ENCODE assay signal across 18 cellular contexts in the genomic region with DNA sequence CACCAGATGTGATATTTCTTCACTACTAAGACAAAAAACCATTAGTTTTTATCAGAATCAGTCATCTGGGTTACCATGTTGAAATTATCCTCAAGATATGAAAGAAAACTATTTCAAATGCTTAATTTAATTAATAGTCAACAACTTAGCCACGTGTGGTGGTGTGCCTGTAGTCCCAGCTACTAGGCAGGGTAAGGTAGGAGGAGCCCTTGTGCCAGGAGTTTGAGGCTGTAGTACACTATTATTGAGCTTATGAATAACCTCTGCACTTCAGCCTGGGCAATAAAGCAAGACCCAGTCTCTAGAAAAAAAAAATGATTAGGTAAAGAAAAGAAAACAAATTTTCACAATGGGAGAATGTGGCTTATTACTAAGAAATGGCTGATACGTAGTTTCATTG. TPM values are rescaled to one million over a fixed set of nuclear protein-coding genes. Genes with fewer than 3 reads are reported as not detected.
A peak's percentile ranks its signal among the peaks of the same experiment; 100 is the strongest.
DNase-seq lines count a peak whose midpoint lies in the region; ATAC-seq, FAIRE-seq and TF ChIP-seq lines count a peak whose summit lies in the region.
"Had no signal": no experiment of that assay in that cellular context is flagged by ENCODE, and none has a peak within 500 bp of the region (broad histone marks: within the 10 kb centered on the region; RNA-seq: fewer than 3 reads in every experiment).

No MANE protein-coding gene starts in this region.

- peak; percentile 56; the same call in 2 of the 3 replicates for ATAC-seq in K562
- ATAC-seq: GM23338, HCT116 had no signal

- POLR2A ChIA-PET in K562 (lab: Yijun Ruan, JAX): no interaction called here
- POLR2A ChIA-PET in activated CD4-positive, alpha-beta T cell treated with anti-CD3 and anti-CD28 coated beads, Interleukin-2, amount 10 ng/mL, durations not matched to agents 7 days and 5 days (lab: Charles Lee): no interaction called here

- intact Hi-C loops in K562 (cut with micrococcal nuclease): loop anchor here (5.0 to 10.0 kb wide), 2 partner anchors 262 to 494 kb away; no protein-coding TSS in a partner anchor

- CTCF ChIA-PET in K562 (lab: Yijun Ruan, JAX; ENCODE audit: low intra/inter-chr PET ratio): interaction anchor here (4.1 kb wide), 1 partner anchor 601 kb away, joined by 62 read pairs; no protein-coding TSS in a partner anchor
- CTCF ChIA-PET in activated CD4-positive, alpha-beta T cell treated with anti-CD3 and anti-CD28 coated beads, Interleukin-2, amount 10 ng/mL, durations not matched to agents 7 days and 5 days (lab: Charles Lee): no interaction called here

- TF ChIP-seq CTCF in K562 (IDR thresholded peaks at IDR 0.05 in 2 of 3, conservative IDR thresholded peaks at IDR 0.05 in 1 of 3; ENCODE audit: insufficient read depth in 2 of 3, low read depth in 1 of 3, low read length in 3 of 3) (no peak), endodermal cell (conservative IDR thresholded peaks at IDR 0.05) (no peak)

- H3K27ac ChIP-seq in SK-N-MC (peak overlapping the region; percentile 55; the same call in 1 of the 2 replicates), K562 (ENCODE audit: extremely low read depth, low read depth, low read length) (no peak overlapping the region), endodermal cell (ENCODE audit: low read depth, low read length) (no peak overlapping the region)

- TF ChIP-seq RAD21 in K562 (CRISPR knock-in tag; conservative IDR thresholded peaks at IDR 0.05 in 1 of 2, IDR thresholded peaks at IDR 0.05 in 1 of 2): no peak

- in situ Hi-C loops in K562 (cut with MboI): loop anchor here (10.0 kb wide), 1 partner anchor 264 kb away; no protein-coding TSS in a partner anchor

- H3K4me1 Mint-ChIP-seq in endodermal cell: no peaks in the 10 kb centered on the region
- H3K4me1 Mint-ChIP-seq in activated CD4-positive, alpha-beta T cell treated with anti-CD3 and anti-CD28 coated beads, Interleukin-2, amount 10 ng/mL, durations not matched to agents 7 days and 5 days: peaks cover 26% of the 10 kb centered on the region
- H3K4me1 Mint-ChIP-seq: GM23338 had no signal

- H3K4me3 ChIP-seq in SK-N-MC (no peak overlapping the region), K562 (no peak overlapping the region), endodermal cell (ENCODE audit: low read length) (no peak overlapping the region)
- H3K4me3 ChIP-seq: GM23338 had no signal

- peaks cover 64% of the 10 kb centered on the region for H3K36me3 ChIP-seq in SK-N-MC (ENCODE audit: insufficient read depth, low read length)
- peaks cover 63% of the 10 kb centered on the region; the same call in 1 of the 3 replicates for H3K36me3 ChIP-seq in K562 (ENCODE audit: control insufficient read depth, insufficient read depth, low read length)
- H3K36me3 ChIP-seq in endodermal cell (ENCODE audit: control insufficient read depth, insufficient read depth, low read length): peaks cover 58% of the 10 kb centered on the region

- H3K9ac ChIP-seq in SK-N-MC (ENCODE audit: insufficient read length) (no peak overlapping the region), K562 (ENCODE audit: insufficient read depth in 1 of 2, low read depth in 2 of 2, low read length in 2 of 2) (no peak overlapping the region), endodermal cell (ENCODE audit: extremely low read depth, low read length, poor library complexity, severe bottlenecking) (no peak overlapping the region)

- no peaks in the 10 kb centered on the region for H3K27me3 Mint-ChIP-seq in endodermal cell (ENCODE audit: insufficient read depth)
- H3K27me3 Mint-ChIP-seq in activated CD4-positive, alpha-beta T cell treated with anti-CD3 and anti-CD28 coated beads, Interleukin-2, amount 10 ng/mL, durations not matched to agents 7 days and 5 days: no peaks in the 10 kb centered on the region
- H3K27me3 Mint-ChIP-seq: CD4-positive, alpha-beta memory T cell had no signal

- WGBS in K562 (ENCODE audit: insufficient coverage, low coverage, missing lambda C conversion rate): 67% methylated on average over 2 of the region's 2 CpGs
- WGBS in endodermal cell (ENCODE audit: insufficient coverage in 1 of 2, insufficient read length in 1 of 2), 2 experiments: 71 to 80% methylated on average over 1 of the region's 2 CpGs

- H3K9me3 ChIP-seq in SK-N-MC (ENCODE audit: low read depth, low read length) (no peaks in the 10 kb centered on the region), K562 (replicated peaks; ENCODE audit: control insufficient read depth, insufficient read depth, low read depth, low read length) (no peaks in the 10 kb centered on the region), endodermal cell (ENCODE audit: control insufficient read depth, low read length) (no peaks in the 10 kb centered on the region)

- no peaks in the 10 kb centered on the region for H3K79me2 ChIP-seq in K562 (ENCODE audit: control insufficient read depth, insufficient read depth, low read length)

- H3K4me1 ChIP-seq in K562 (replicated peaks in 1 of 2; ENCODE audit: control insufficient read depth in 2 of 2, insufficient read depth in 2 of 2, low read length in 2 of 2) (no peaks in the 10 kb centered on the region), endodermal cell (ENCODE audit: control insufficient read depth, insufficient read depth, low read length) (no peaks in the 10 kb centered on the region)

- no peaks in the 10 kb centered on the region for H4K20me1 ChIP-seq in K562 (replicated peaks; ENCODE audit: control insufficient read depth, insufficient read depth, low read length)

- H2AFZ ChIP-seq in K562 (ENCODE audit: low read depth, low read length): no peak overlapping the region
- H2AFZ ChIP-seq: GM23338 had no signal

- no peaks in the 10 kb centered on the region for H3K9me1 ChIP-seq in K562 (ENCODE audit: control insufficient read depth, insufficient read depth, low read length)

- DNase-seq in NCI-H82 (lab: John Stamatoyannopoulos, UW) (peak; percentile 6), NCI-H82 treated with DMSO at 0.1 percent for 48 hours (lab: John Stamatoyannopoulos, UW; ENCODE audit: unreplicated experiment) (no peak), SK-N-MC (ENCODE audit: low read depth, low spot score) (no peak), K562 (ENCODE audit: extremely low read depth in 1 of 4, low spot score in 3 of 4) (no peak), endodermal cell (no peak)
- no peak for DNase-seq in activated CD4-positive, alpha-beta T cell treated with anti-CD3 and anti-CD28 coated beads, Interleukin-2, amount 10 ng/mL, durations not matched to agents 7 days and 5 days
- DNase-seq: C1 segment of cervical spinal cord; Calu3; CD4-positive, alpha-beta memory T cell; COR-L47; DMS79; EL; GDM1; H9 had no signal

- no peak for TF ChIP-seq POLR2A in K562 (conservative IDR thresholded peaks at IDR 0.05)

- H3K4me3 Mint-ChIP-seq in endodermal cell: no peak overlapping the region
- no peak overlapping the region for H3K4me3 Mint-ChIP-seq in activated CD4-positive, alpha-beta T cell treated with anti-CD3 and anti-CD28 coated beads, Interleukin-2, amount 10 ng/mL, durations not matched to agents 7 days and 5 days
- H3K4me3 Mint-ChIP-seq: CD4-positive, alpha-beta memory T cell; GM23338; H9 had no signal

- H3K4me2 ChIP-seq in K562 (ENCODE audit: insufficient read depth, low read length): no peak overlapping the region
- H3K4me2 ChIP-seq: GM23338 had no signal

- no peak overlapping the region for H3K27ac Mint-ChIP-seq in endodermal cell
- no peak overlapping the region for H3K27ac Mint-ChIP-seq in activated CD4-positive, alpha-beta T cell treated with anti-CD3 and anti-CD28 coated beads, Interleukin-2, amount 10 ng/mL, durations not matched to agents 7 days and 5 days
- H3K27ac Mint-ChIP-seq: GM23338 had no signal

- no peaks in the 10 kb centered on the region for H3K9me3 Mint-ChIP-seq in endodermal cell
- no peaks in the 10 kb centered on the region for H3K9me3 Mint-ChIP-seq in activated CD4-positive, alpha-beta T cell treated with anti-CD3 and anti-CD28 coated beads, Interleukin-2, amount 10 ng/mL, durations not matched to agents 7 days and 5 days
- H3K9me3 Mint-ChIP-seq: CD4-positive, alpha-beta memory T cell; GM23338; H9 had no signal

- TF ChIP-seq EP300 in K562 (IDR thresholded peaks at IDR 0.05; ENCODE audit: low read length): no peak

- no peaks in the 10 kb centered on the region for H3K27me3 ChIP-seq in K562 (ENCODE audit: control insufficient read depth in 2 of 2, insufficient read depth in 2 of 2, low read length in 2 of 2)
- H3K27me3 ChIP-seq in endodermal cell (ENCODE audit: control insufficient read depth, insufficient read depth, low read length, poor library complexity, severe bottlenecking): no peaks in the 10 kb centered on the region

- no TSS peak for BruUV-seq in K562 (replicated peaks; lab: Mats Ljungman, UMichigan)

- peak; percentile 29 for FAIRE-seq in K562 (lab: Jason Lieb, UNC)
- FAIRE-seq: GM12891, GM18507 had no signal

- peaks cover 41% of the 10 kb centered on the region for H3K36me3 Mint-ChIP-seq in endodermal cell (ENCODE audit: low read depth)
- peaks cover 22% of the 10 kb centered on the region for H3K36me3 Mint-ChIP-seq in activated CD4-positive, alpha-beta T cell treated with anti-CD3 and anti-CD28 coated beads, Interleukin-2, amount 10 ng/mL, durations not matched to agents 7 days and 5 days (ENCODE audit: low read depth)

RNA-seq across cellular contexts. Expression of a gene that starts 33.4 kb away (rescaled TPM):
- 54.6 and 119 TPM in 2 replicates for total RNA-seq in K562 (2011; cell fraction: chromatin; rRNA removed; ENCODE audit: low replicate concordance)
- 45.7 and 45.9 TPM in 2 replicates for total RNA-seq in K562 (2011; cell fraction: nucleolus; rRNA removed)
- 59.8 and 74.6 TPM in 2 replicates for total RNA-seq in K562 (2011; cell fraction: nucleoplasm; rRNA removed)
- total RNA-seq in K562 (2014; rRNA removed) (104 TPM in 2 replicates), K562 (2014; rRNA removed; fragmentation: Illumina TruSeq; extraction: Trizol) (230 and 267 TPM in 2 replicates), K562 (2015; rRNA removed; fragmentation: Illumina TruSeq; extraction: Trizol) (137 and 158 TPM in 2 replicates), K562 (2021) (153 and 163 TPM in 2 replicates), endodermal cell (100 to 1,000 TPM in 1 of 2 donors, 10 to 100 TPM in 1; 91.1 to 131 TPM)
- polyA plus RNA-seq in K562 (2011; rRNA removed) (221 and 303 TPM in 2 replicates), K562 (2014; fragmentation: Illumina TruSeq; extraction: Trizol) (217 and 218 TPM in 2 replicates), K562 (2014; fragmentation: Nextera tagmentation; extraction: Ambion mirVana) (100 to 1,000 TPM; 696 to 806 TPM), K562 (2014; rRNA removed) (174 and 183 TPM in 2 replicates)
- 49.8 and 118 TPM in 2 replicates for polyA plus RNA-seq in K562 (2011; cell fraction: cytosol; rRNA removed)
- polyA plus RNA-seq in K562 (2011; cell fraction: nucleus; rRNA removed): 28.7 and 48.0 TPM in 2 replicates
- polyA plus RNA-seq in K562 (2012): 87.5 and 143 TPM in 2 replicates
- 236 and 245 TPM in 2 replicates for polyA minus RNA-seq in K562 (2011; rRNA and poly(A)+ RNA removed)
- polyA minus RNA-seq in K562 (2011; cell fraction: cytosol; rRNA and poly(A)+ RNA removed): 38.3 and 40.2 TPM in 2 replicates
- polyA minus RNA-seq in K562 (2011; cell fraction: nucleus; rRNA and poly(A)+ RNA removed): 18.6 and 50.8 TPM in 2 replicates
- 140 TPM for polyA plus RNA-seq in endodermal cell (2013, experiment 1 of 2)
- polyA plus RNA-seq in endodermal cell (2013, experiment 2 of 2): 125 TPM
- 10 to 100 TPM; 55.6 to 69.0 TPM for total RNA-seq in activated CD4-positive, alpha-beta T cell treated with anti-CD3 and anti-CD28 coated beads, Interleukin-2, amount 10 ng/mL, durations not matched to agents 7 days and 5 days

RNA-seq across cellular contexts. Expression of a gene that starts 58.9 kb away (rescaled TPM):
- 19.7 and 39.0 TPM in 2 replicates for total RNA-seq in K562 (2011; cell fraction: chromatin; rRNA removed; ENCODE audit: low replicate concordance)
- 10.3 and 11.1 TPM in 2 replicates for total RNA-seq in K562 (2011; cell fraction: nucleolus; rRNA removed)
- 22.5 and 40.5 TPM in 2 replicates for total RNA-seq in K562 (2011; cell fraction: nucleoplasm; rRNA removed)
- total RNA-seq in K562 (2014; rRNA removed) (189 and 218 TPM in 2 replicates), K562 (2014; rRNA removed; fragmentation: Illumina TruSeq; extraction: Trizol) (224 and 228 TPM in 2 replicates), K562 (2015; rRNA removed; fragmentation: Illumina TruSeq; extraction: Trizol) (230 and 260 TPM in 2 replicates), K562 (2021) (207 and 219 TPM in 2 replicates), endodermal cell (100 to 1,000 TPM; 177 to 179 TPM)
- polyA plus RNA-seq in K562 (2011; rRNA removed) (286 and 326 TPM in 2 replicates), K562 (2014; fragmentation: Illumina TruSeq; extraction: Trizol) (252 and 303 TPM in 2 replicates), K562 (2014; fragmentation: Nextera tagmentation; extraction: Ambion mirVana) (100 to 1,000 TPM; 727 to 826 TPM), K562 (2014; rRNA removed) (222 and 407 TPM in 2 replicates)
- 118 and 141 TPM in 2 replicates for polyA plus RNA-seq in K562 (2011; cell fraction: cytosol; rRNA removed)
- polyA plus RNA-seq in K562 (2011; cell fraction: nucleus; rRNA removed): 72.6 and 99.0 TPM in 2 replicates
- polyA plus RNA-seq in K562 (2012): 124 and 338 TPM in 2 replicates
- 197 and 210 TPM in 2 replicates for polyA minus RNA-seq in K562 (2011; rRNA and poly(A)+ RNA removed)
- polyA minus RNA-seq in K562 (2011; cell fraction: cytosol; rRNA and poly(A)+ RNA removed): 90.7 and 93.3 TPM in 2 replicates
- polyA minus RNA-seq in K562 (2011; cell fraction: nucleus; rRNA and poly(A)+ RNA removed): 8.3 and 15.4 TPM in 2 replicates
- 161 TPM for polyA plus RNA-seq in endodermal cell (2013, experiment 1 of 2)
- polyA plus RNA-seq in endodermal cell (2013, experiment 2 of 2): 165 TPM
- 100 to 1,000 TPM; 157 to 189 TPM for total RNA-seq in activated CD4-positive, alpha-beta T cell treated with anti-CD3 and anti-CD28 coated beads, Interleukin-2, amount 10 ng/mL, durations not matched to agents 7 days and 5 days
